In the genomic region with DNA sequence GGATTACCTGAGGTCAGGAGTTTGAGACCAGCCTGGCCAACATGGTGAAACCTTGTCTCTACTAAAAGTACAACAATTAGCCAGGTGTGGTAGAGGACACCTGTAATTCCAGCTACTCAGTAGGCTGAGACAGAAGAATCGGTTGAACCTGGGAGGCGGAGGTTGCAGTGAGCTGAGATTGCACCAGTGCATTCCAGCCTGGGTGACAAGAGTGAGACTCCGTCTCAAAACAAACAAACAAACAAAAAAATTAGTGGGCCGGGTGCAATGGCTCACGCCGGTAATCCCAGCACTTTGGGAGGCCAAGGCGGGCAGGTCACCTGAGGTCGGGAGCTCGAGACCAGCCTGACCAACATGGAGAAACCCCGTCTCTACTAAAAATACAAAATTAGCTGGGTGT, we compare ENCODE assay signal across 1 cellular context. TPM values are rescaled to one million over a fixed set of nuclear protein-coding genes. Genes with fewer than 3 reads are reported as not detected.
"Had no signal": no experiment of that assay in that cellular context is flagged by ENCODE, and none has a peak within 500 bp of the region (broad histone marks: within the 10 kb centered on the region; RNA-seq: fewer than 3 reads in every experiment).

No MANE protein-coding gene starts in this region.

RNA-seq across cellular contexts. Expression of a gene that starts 36.9 kb away (rescaled TPM):
- total RNA-seq: M059J had no signal
